In genomic region chr22:20033045-20033706, GRCh38 we compare ENCODE assay signal across 14 cellular contexts. TPM values are rescaled to one million over a fixed set of nuclear protein-coding genes. Genes with fewer than 3 reads are reported as not detected.
DNase-seq lines count a peak whose midpoint lies in the region; ATAC-seq and TF ChIP-seq lines count a peak whose summit lies in the region.
"Had no signal": no experiment of that assay in that cellular context is flagged by ENCODE, and none has a peak within 500 bp of the region (broad histone marks: within the 10 kb centered on the region; RNA-seq: fewer than 3 reads in every experiment).

No MANE protein-coding gene starts in this region.

- H3K9ac ChIP-seq in OCI-LY1 (ENCODE audit: low read length): no peak overlapping the region

- peaks cover 8% of the 10 kb centered on the region for H3K36me3 ChIP-seq in OCI-LY1 (ENCODE audit: insufficient read depth, low read length)
- H3K36me3 ChIP-seq in effector memory CD4-positive, alpha-beta T cell (ENCODE audit: control insufficient read depth, insufficient read depth, low read length): peaks cover 10% of the 10 kb centered on the region

- no peak overlapping the region for H2AFZ ChIP-seq in OCI-LY1 (ENCODE audit: low read length)

- no peaks in the 10 kb centered on the region for H3K79me2 ChIP-seq in OCI-LY1 (ENCODE audit: insufficient read depth, low read length)

- no peaks in the 10 kb centered on the region for H3K27me3 ChIP-seq in OCI-LY1 (ENCODE audit: insufficient read depth, low read length)
- H3K27me3 ChIP-seq in effector memory CD4-positive, alpha-beta T cell (replicated peaks; ENCODE audit: control insufficient read depth, insufficient read depth, low read length, poor library complexity, severe bottlenecking): no peaks in the 10 kb centered on the region

- peaks cover 6% of the 10 kb centered on the region; the same call in 1 of the 2 replicates for H3K9me3 ChIP-seq in OCI-LY1 (ENCODE audit: low read length)
- no peaks in the 10 kb centered on the region for H3K9me3 ChIP-seq in effector memory CD4-positive, alpha-beta T cell (ENCODE audit: control insufficient read depth, low read length)

- DNase-seq in effector memory CD4-positive, alpha-beta T cell: no peak
- DNase-seq in left lobe of liver (ENCODE audit: low spot score): peak; percentile 93
- DNase-seq in NCI-H2171 treated with DMSO at 0.1 percent for 48 hours (lab: John Stamatoyannopoulos, UW): no peak
- DNase-seq in activated CD4-positive, alpha-beta T cell treated with anti-CD3 and anti-CD28 coated beads for 1 hour: no peak
- DNase-seq in retina: no peak
- DNase-seq: activated CD8-positive, alpha-beta memory T cell treated with anti-CD3 and anti-CD28 coated beads, Interleukin-2, amount 50 U/mL, for 48 hours; activated naive CD8-positive, alpha-beta T cell treated with anti-CD3 and anti-CD28 coated beads for 36 hours; COR-L47; cortex of kidney; stimulated activated naive CD8-positive, alpha-beta T cell treated with anti-CD3 and anti-CD28 coated beads, Interleukin-15, Interleukin-2, amounts not matched to agents 100 U/mL and 50 U/mL, for 24 hours had no signal

- H3K4me3 ChIP-seq in OCI-LY1 (ENCODE audit: low read depth, low read length, poor library complexity, severe bottlenecking): no peak overlapping the region
- H3K4me3 ChIP-seq in effector memory CD4-positive, alpha-beta T cell (ENCODE audit: insufficient read depth, low read depth, low read length, poor library complexity, severe bottlenecking): no peak overlapping the region

- no peaks in the 10 kb centered on the region for H4K20me1 ChIP-seq in OCI-LY1 (ENCODE audit: insufficient read depth, low read length)

- H3K9me2 ChIP-seq in OCI-LY1 (ENCODE audit: low read depth, low read length): no peaks in the 10 kb centered on the region

- H3K4me2 ChIP-seq in OCI-LY1 (ENCODE audit: low read length): no peak overlapping the region

- no peaks in the 10 kb centered on the region for H3F3A ChIP-seq in OCI-LY1 (ENCODE audit: insufficient read depth, low read length)

- ATAC-seq in left lobe of liver (peak; percentile 92), HG03097 (IDR thresholded peaks at IDR 0.05; ENCODE audit: low FRiP score, unreplicated experiment) (no peak)
- ATAC-seq: HCT116; stimulated activated naive CD8-positive, alpha-beta T cell treated with anti-CD3 and anti-CD28 coated beads, Interleukin-15, Interleukin-2, amounts not matched to agents 100 U/mL and 50 U/mL, for 24 hours had no signal

- H3K4me1 ChIP-seq in OCI-LY1 (ENCODE audit: insufficient read depth, low read length, severe bottlenecking): peaks cover 30% of the 10 kb centered on the region
- H3K4me1 ChIP-seq in effector memory CD4-positive, alpha-beta T cell (ENCODE audit: control insufficient read depth, insufficient read depth, low read length, poor library complexity, severe bottlenecking): peaks cover 14% of the 10 kb centered on the region

- no peak for TF ChIP-seq CTCF in OCI-LY1 (IDR thresholded peaks at IDR 0.05; ENCODE audit: low read length)

- H3K27ac ChIP-seq in OCI-LY1 (ENCODE audit: low read depth, low read length, poor library complexity, severe bottlenecking) (peak overlapping the region; percentile 73), temporal lobe (ENCODE audit: low read depth, low read length) (peak overlapping the region; percentile 82)
- peak overlapping the region; percentile 23 for H3K27ac ChIP-seq in effector memory CD4-positive, alpha-beta T cell (ENCODE audit: insufficient read depth, low read length, poor library complexity, severe bottlenecking)

RNA-seq across cellular contexts. Expression of gene TANGO2, which starts 12.3 kb away (rescaled TPM):
- total RNA-seq in left lobe of liver: 12.5 TPM
- 8.1 TPM for total RNA-seq in temporal lobe

RNA-seq across cellular contexts. Expression of gene ARVCF, which starts 16.6 kb away (rescaled TPM):
- 18.7 TPM for total RNA-seq in left lobe of liver
- 48.9 TPM for total RNA-seq in temporal lobe

RNA-seq across cellular contexts. Expression of gene DGCR8, which starts 46.9 kb away (rescaled TPM):
- total RNA-seq in left lobe of liver (26.9 TPM), temporal lobe (24.8 TPM)

Comparison
In these comparisons a context has a peak if more than half of its experiments do, and no peak if none do; other contexts are left out.
1. H3K27ac ChIP-seq: peak in every context shown above with its lines; median percentile 82 in temporal lobe; 73 in OCI-LY1; 23 in effector memory CD4-positive, alpha-beta T cell.